In genomic region chr3:14480207-14481017, GRCh38 we compare ENCODE assay signal across 1 cellular context.
A peak's percentile ranks its signal among the peaks of the same experiment; 100 is the strongest.
TF ChIP-seq lines count a peak whose summit lies in the region.

No MANE protein-coding gene starts in this region.

TF ChIP-seq in HEK293, 187 proteins besides CTCF, POLR2A, EP300 and RAD21 (continued from another document):
- TF ChIP-seq PRDM10 (tag by site-specific recombination; IDR thresholded peaks at IDR 0.05) (peak; percentile 61), ZNF629 (tag by site-specific recombination; IDR thresholded peaks at IDR 0.05) (peak; percentile 98), MYNN (tag by site-specific recombination; IDR thresholded peaks at IDR 0.05; ENCODE audit: borderline replicate concordance) (no peak), PRDM6 (tag by site-specific recombination; IDR thresholded peaks at IDR 0.05) (no peak), ZNF2 (tag by site-specific recombination; IDR thresholded peaks at IDR 0.05) (peak; percentile 61; the same call in 1 of the 2 replicates), ZIC2 (tag by site-specific recombination; IDR thresholded peaks at IDR 0.05) (peak; percentile 69), ZNF692 (tag by site-specific recombination; IDR thresholded peaks at IDR 0.05) (peak; percentile 83), ZBTB8A (tag by site-specific recombination; IDR thresholded peaks at IDR 0.05) (0 out of 2 replicates have a peak, but pooled peaks have one; percentile 23), TRIM28 (IDR thresholded peaks at IDR 0.05; ENCODE audit: borderline replicate concordance, low read length) (no peak), ZNF843 (tag by site-specific recombination; IDR thresholded peaks at IDR 0.05) (peak; percentile 82), ZNF18 (tag by site-specific recombination; IDR thresholded peaks at IDR 0.05) (no peak), ZNF146 (tag by site-specific recombination; IDR thresholded peaks at IDR 0.05) (0 out of 2 replicates have a peak, but pooled peaks have one; percentile 21)
